1 cellular context compared by ENCODE assay signal in genomic region chr3:14508966-14509795, GRCh38.
TF ChIP-seq lines count a peak whose summit lies in the region.

No MANE protein-coding gene starts in this region.

TF ChIP-seq in K562, 482 proteins besides CTCF, POLR2A, EP300 and RAD21 (continued from another document and continues in another):
- TF ChIP-seq DEAF1 (CRISPR knock-in tag; IDR thresholded peaks at IDR 0.05) (0 out of 2 replicates have a peak, but pooled peaks have one; percentile 28), NCOA2 (IDR thresholded peaks at IDR 0.05; ENCODE audit: partially characterized antibody in 2 of 2) (no peak), NFE2 (IDR thresholded peaks at IDR 0.05; ENCODE audit: low read depth) (no peak), ZNF12 (CRISPR knock-in tag; IDR thresholded peaks at IDR 0.05) (no peak), HSF4 (CRISPR knock-in tag; IDR thresholded peaks at IDR 0.05; ENCODE audit: borderline replicate concordance) (no peak), ZNF324 (CRISPR knock-in tag; IDR thresholded peaks at IDR 0.05) (no peak), ZSCAN32 (CRISPR knock-in tag; IDR thresholded peaks at IDR 0.05) (no peak), ZNF124 (CRISPR knock-in tag; IDR thresholded peaks at IDR 0.05) (no peak), SRSF3 (IDR thresholded peaks at IDR 0.05; ENCODE audit: insufficient read depth, low read length) (no peak), ETV6 (IDR thresholded peaks at IDR 0.05; ENCODE audit: borderline replicate concordance in 1 of 2, low read depth in 2 of 2, low read length in 1 of 2) (no peak), ETV6 (CRISPR knock-in tag; IDR thresholded peaks at IDR 0.05; ENCODE audit: borderline replicate concordance) (no peak), AFF4 (CRISPR knock-in tag; IDR thresholded peaks at IDR 0.05) (no peak), STAT5A (IDR thresholded peaks at IDR 0.05; ENCODE audit: borderline replicate concordance, low read length) (no peak), MAZ (CRISPR knock-in tag; conservative IDR thresholded peaks at IDR 0.05 in 1 of 2, IDR thresholded peaks at IDR 0.05 in 1 of 2) (peak in 1 of 2 experiments; percentile 69; a peak in 2 of 4 replicates), TFE3 (CRISPR knock-in tag; IDR thresholded peaks at IDR 0.05) (no peak), PATZ1 (CRISPR knock-in tag; IDR thresholded peaks at IDR 0.05; ENCODE audit: borderline replicate concordance) (no peak), GABPA (tag; conservative IDR thresholded peaks at IDR 0.05; ENCODE audit: low read depth) (no peak), ZNF77 (CRISPR knock-in tag; IDR thresholded peaks at IDR 0.05) (no peak), UBTF (IDR thresholded peaks at IDR 0.05; ENCODE audit: borderline replicate concordance in 1 of 2, low read depth in 2 of 2, low read length in 2 of 2) (no peak), ZBTB7A (IDR thresholded peaks at IDR 0.05; ENCODE audit: borderline replicate concordance, control insufficient read depth, low read depth, low read length) (peak; percentile 71), ZHX1 (conservative IDR thresholded peaks at IDR 0.05; ENCODE audit: low read length) (no peak), MEIS2 (IDR thresholded peaks at IDR 0.05; ENCODE audit: partially characterized antibody) (no peak), U2AF1 (optimal IDR thresholded peaks at IDR 0.05; ENCODE audit: low read depth, low read length) (no peak), PHB2 (IDR thresholded peaks at IDR 0.05; ENCODE audit: low read depth) (no peak), HBP1 (CRISPR knock-in tag; IDR thresholded peaks at IDR 0.05) (no peak), GMEB1 (CRISPR knock-in tag; IDR thresholded peaks at IDR 0.05) (no peak), SMAD4 (CRISPR knock-in tag; conservative IDR thresholded peaks at IDR 0.05) (no peak), KDM4B (IDR thresholded peaks at IDR 0.05; ENCODE audit: borderline replicate concordance in 2 of 2, low read depth in 1 of 2) (no peak), MYNN (IDR thresholded peaks at IDR 0.05) (0 out of 2 replicates have a peak, but pooled peaks have one; percentile 27), MYNN (CRISPR knock-in tag; IDR thresholded peaks at IDR 0.05) (no peak), GABPB2 (CRISPR knock-in tag; conservative IDR thresholded peaks at IDR 0.05) (no peak), IRF9 (tag; IDR thresholded peaks at IDR 0.05) (no peak), SMC3 (conservative IDR thresholded peaks at IDR 0.05; ENCODE audit: insufficient read depth, low read depth, low read length) (peak; percentile 82), CREB1 (IDR thresholded peaks at IDR 0.05) (no peak), CREB1 (CRISPR knock-in tag; IDR thresholded peaks at IDR 0.05) (no peak), GATAD2A (IDR thresholded peaks at IDR 0.05) (no peak), ELF1 (tag; IDR thresholded peaks at IDR 0.05) (no peak), ZNF23 (CRISPR knock-in tag; IDR thresholded peaks at IDR 0.05) (no peak), KLF13 (tag; IDR thresholded peaks at IDR 0.05; ENCODE audit: borderline replicate concordance, low read depth) (no peak), TRIM28 (IDR thresholded peaks at IDR 0.05) (no peak)
